ENCODE assay signal across 8 cellular contexts in the genomic region with DNA sequence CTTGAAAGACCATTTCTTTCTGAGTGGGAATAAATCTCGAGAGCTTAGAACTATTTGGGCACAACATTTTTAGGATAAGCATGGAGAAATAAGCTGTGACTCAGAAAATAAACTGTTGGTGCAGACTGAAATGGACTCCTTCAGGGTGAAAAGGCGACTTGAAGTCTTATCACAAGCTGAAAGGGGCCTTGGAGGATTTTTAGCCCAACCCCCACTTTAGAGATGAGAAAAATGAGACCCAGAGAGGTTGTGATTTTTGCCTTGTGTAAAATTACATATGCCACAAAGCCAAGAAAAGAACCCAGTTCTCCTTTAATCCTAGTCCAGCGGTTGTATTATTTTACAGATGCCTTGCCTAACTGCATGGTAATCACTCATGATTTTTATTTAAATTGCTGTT. TPM values are rescaled to one million over a fixed set of nuclear protein-coding genes. Genes with fewer than 3 reads are reported as not detected.
A peak's percentile ranks its signal among the peaks of the same experiment; 100 is the strongest.
DNase-seq lines count a peak whose midpoint lies in the region; ATAC-seq and TF ChIP-seq lines count a peak whose summit lies in the region.

No MANE protein-coding gene starts in this region.

- no peak for ATAC-seq in activated T-cell treated with anti-CD3 and anti-CD28 coated beads, Interleukin-2, amount 50 U/mL, for 4 hours
- no peak for ATAC-seq in T-helper 17 cell

- H3K36me3 Mint-ChIP-seq in activated T-cell treated with anti-CD3 and anti-CD28 coated beads, Interleukin-2, amount 50 U/mL, for 4 hours (ENCODE audit: insufficient read depth) = peaks cover 24% of the 10 kb centered on the region
- peaks cover 2% of the 10 kb centered on the region for H3K36me3 Mint-ChIP-seq in T-helper 17 cell (ENCODE audit: low read depth)

- no peaks in the 10 kb centered on the region for H3K9me3 Mint-ChIP-seq in activated T-cell treated with anti-CD3 and anti-CD28 coated beads, Interleukin-2, amount 50 U/mL, for 4 hours

- peaks cover 4 to 12% (median 10%) of the 10 kb centered on the region in 3 donors for H3K4me1 ChIP-seq in skeletal muscle tissue (ENCODE audit: control insufficient read depth in 3 of 3, insufficient read depth in 3 of 3, low read length in 3 of 3)

- H3K9me3 ChIP-seq in T-helper 17 cell (ENCODE audit: control insufficient read depth, low read length, poor library complexity, severe bottlenecking) (no peaks in the 10 kb centered on the region), skeletal muscle tissue (ENCODE audit: control insufficient read depth in 3 of 3, low read length in 3 of 3) (no peaks in the 10 kb centered on the region)

- H3K27ac ChIP-seq in skeletal muscle tissue (ENCODE audit: low read depth, low read length) = no peak overlapping the region
- no peak overlapping the region for H3K27ac ChIP-seq in substantia nigra (ENCODE audit: low read depth, low read length, poor library complexity, severe bottlenecking)

- no peaks in the 10 kb centered on the region for H3K36me3 ChIP-seq in skeletal muscle tissue (ENCODE audit: control insufficient read depth in 3 of 3, insufficient read depth in 3 of 3, low read length in 3 of 3)

- no peaks in the 10 kb centered on the region for H3K27me3 ChIP-seq in skeletal muscle tissue (ENCODE audit: control insufficient read depth in 3 of 3, insufficient read depth in 3 of 3, low read length in 3 of 3)

- H3K27me3 Mint-ChIP-seq in activated T-cell treated with anti-CD3 and anti-CD28 coated beads, Interleukin-2, amount 50 U/mL, for 4 hours (ENCODE audit: low read depth) = no peaks in the 10 kb centered on the region
- no peaks in the 10 kb centered on the region for H3K27me3 Mint-ChIP-seq in T-helper 17 cell

- peak overlapping the region; percentile 77 to 87 (median 86) for H3K9ac ChIP-seq in skeletal muscle tissue (ENCODE audit: low read depth in 1 of 3, low read length in 3 of 3)

- peak overlapping the region; percentile 94 for H3K4me3 Mint-ChIP-seq in activated T-cell treated with anti-CD3 and anti-CD28 coated beads, Interleukin-2, amount 50 U/mL, for 4 hours
- peak overlapping the region; percentile 84 for H3K4me3 Mint-ChIP-seq in T-helper 17 cell

- no peak for TF ChIP-seq CTCF in fibroblast of pulmonary artery (IDR thresholded peaks at IDR 0.05; ENCODE audit: low read length, missing control alignments)

- H3K4me3 ChIP-seq in fibroblast of pulmonary artery (replicated peaks; ENCODE audit: low read depth, low read length) (peak overlapping the region; percentile 96), skeletal muscle tissue (ENCODE audit: low read length in 3 of 3) (peak overlapping the region in 2 of 3 donors; percentile 86 to 89)

- peak overlapping the region; percentile 57 for H3K27ac Mint-ChIP-seq in T-helper 17 cell

- no peak for DNase-seq in activated T-cell treated with anti-CD3 and anti-CD28 coated beads, Interleukin-2, amount 50 U/mL, for 4 hours
- no peak for DNase-seq in activated T-cell treated with anti-CD3 and anti-CD28 coated beads, Interleukin-2, amount 50 U/mL, for 48 hours
- DNase-seq in T-helper 17 cell (no peak), fibroblast of pulmonary artery (ENCODE audit: low read depth) (peak; percentile 59), NCI-H510A treated with DMSO at 0.1 percent for 48 hours (lab: John Stamatoyannopoulos, UW) (no peak), substantia nigra (lab: John Stamatoyannopoulos, UW) (no peak), SHP77 treated with DMSO at 0.1 percent for 48 hours (lab: John Stamatoyannopoulos, UW) (no peak)

- peaks cover 54% of the 10 kb centered on the region for H3K4me1 Mint-ChIP-seq in activated T-cell treated with anti-CD3 and anti-CD28 coated beads, Interleukin-2, amount 50 U/mL, for 4 hours (ENCODE audit: low read depth)
- peaks cover 25% of the 10 kb centered on the region for H3K4me1 Mint-ChIP-seq in T-helper 17 cell

RNA-seq across cellular contexts. Expression of a gene that starts 1.5 kb away (rescaled TPM):
- total RNA-seq in activated T-cell treated with anti-CD3 and anti-CD28 coated beads, Interleukin-2, amount 50 U/mL, for 4 hours = 100 to 1,000 TPM; 219 to 266 (median 227) TPM
- total RNA-seq in T-helper 17 cell = 10 to 100 TPM; 37.3 to 70.4 TPM
- total RNA-seq in skeletal muscle tissue = 30.8 TPM
